In genomic region chr7:70720191-70720873, GRCh38 we compare ENCODE assay signal across 20 cellular contexts.
DNase-seq lines count a peak whose midpoint lies in the region; ATAC-seq, FAIRE-seq and TF ChIP-seq lines count a peak whose summit lies in the region.
"Had no signal": no experiment of that assay in that cellular context is flagged by ENCODE, and none has a peak within 500 bp of the region (broad histone marks: within the 10 kb centered on the region; RNA-seq: fewer than 3 reads in every experiment).

No MANE protein-coding gene starts in this region.

- H3K27ac ChIP-seq in CD4-positive, alpha-beta memory T cell (ENCODE audit: low read depth, low read length), result no peak overlapping the region
- no peak overlapping the region for H3K27ac ChIP-seq in K562 (ENCODE audit: extremely low read depth, low read depth, low read length)
- H3K27ac ChIP-seq: gastrocnemius medialis, KMS-11 had no signal

- no peaks in the 10 kb centered on the region for H3K27me3 ChIP-seq in CD4-positive, alpha-beta memory T cell (ENCODE audit: insufficient read depth, low read length)
- H3K27me3 ChIP-seq in K562 (ENCODE audit: control insufficient read depth in 2 of 2, insufficient read depth in 2 of 2, low read length in 2 of 2), result peaks cover 0 to 9% of the 10 kb centered on the region in 2 experiments; a peak in 1 of 5 replicates
- H3K27me3 ChIP-seq: gastrocnemius medialis, upper lobe of left lung had no signal

- H3K27me3 Mint-ChIP-seq in CD4-positive, alpha-beta memory T cell, result no peaks in the 10 kb centered on the region
- H3K27me3 Mint-ChIP-seq in natural killer cell treated with Interleukin-12 subunit alpha and Interleukin-12 subunit beta and Interleukin-15 and Interleukin-18, amount 100 ng/mL, for 72 hours, result no peaks in the 10 kb centered on the region
- peaks cover 40% of the 10 kb centered on the region for H3K27me3 Mint-ChIP-seq in progenitor cell of endocrine pancreas
- H3K27me3 Mint-ChIP-seq: activated B cell treated with CpG ODN at 0.5 μM for 24 hours; activated naive CD4-positive, alpha-beta T cell treated with anti-CD3 and anti-CD28 coated beads, Interleukin-2, amount 10 ng/mL, durations not matched to agents 7 days and 5 days had no signal

- peaks cover 0 to 8% (median 0%) of the 10 kb centered on the region in 8 donors for H3K9me3 Mint-ChIP-seq in CD4-positive, alpha-beta memory T cell
- H3K9me3 Mint-ChIP-seq in natural killer cell treated with Interleukin-12 subunit alpha and Interleukin-12 subunit beta and Interleukin-15 and Interleukin-18, amount 100 ng/mL, for 72 hours, result no peaks in the 10 kb centered on the region
- H3K9me3 Mint-ChIP-seq in progenitor cell of endocrine pancreas (ENCODE audit: low read depth), result no peaks in the 10 kb centered on the region
- H3K9me3 Mint-ChIP-seq: activated B cell treated with CpG ODN at 0.5 μM for 24 hours had no signal

- no TSS peak for BruUV-seq in K562 (replicated peaks; lab: Mats Ljungman, UMichigan)

- TF ChIP-seq CTCF in K562 (IDR thresholded peaks at IDR 0.05 in 2 of 3, conservative IDR thresholded peaks at IDR 0.05 in 1 of 3; ENCODE audit: insufficient read depth in 2 of 3, low read depth in 1 of 3, low read length in 3 of 3), result no peak
- no peak for TF ChIP-seq CTCF in progenitor cell of endocrine pancreas (IDR thresholded peaks at IDR 0.05; ENCODE audit: unreplicated experiment)

- no peak for TF ChIP-seq RAD21 in K562 (CRISPR knock-in tag; conservative IDR thresholded peaks at IDR 0.05 in 1 of 2, IDR thresholded peaks at IDR 0.05 in 1 of 2)

- no peak for DNase-seq in CD4-positive, alpha-beta memory T cell
- DNase-seq in GM12891 (ENCODE audit: insufficient read length, low spot score) (no peak), K562 (ENCODE audit: extremely low read depth in 1 of 4, low spot score in 3 of 4) (no peak), progenitor cell of endocrine pancreas (ENCODE audit: low spot score, unreplicated experiment) (no peak), head of caudate nucleus (no peak)
- DNase-seq in natural killer cell treated with Interleukin-12 subunit alpha and Interleukin-12 subunit beta and Interleukin-15 and Interleukin-18, amount 100 ng/mL, for 72 hours (ENCODE audit: low spot score), result no peak
- DNase-seq: activated B cell treated with CpG ODN at 0.5 μM for 24 hours; activated naive CD4-positive, alpha-beta T cell treated with anti-CD3 and anti-CD28 coated beads, Interleukin-2, amount 10 ng/mL, durations not matched to agents 7 days and 5 days; AML-193; DND-41; effector memory CD4-positive, alpha-beta T cell; gastrocnemius medialis; mammary epithelial cell; NCI-H187 treated with DMSO at 0.1 percent for 48 hours; RPMI8226; stimulated activated CD4-positive, alpha-beta T cell treated with anti-CD3 and anti-CD28 coated beads, Interleukin-4, amount 100 ng/mL, for 4 hours; upper lobe of left lung had no signal

- no peak overlapping the region for H3K9ac ChIP-seq in K562 (ENCODE audit: insufficient read depth in 1 of 2, low read depth in 2 of 2, low read length in 2 of 2)
- H3K9ac ChIP-seq: KMS-11 had no signal

- no peaks in the 10 kb centered on the region for H4K20me1 ChIP-seq in K562 (replicated peaks; ENCODE audit: control insufficient read depth, insufficient read depth, low read length)

- H3K4me3 ChIP-seq in CD4-positive, alpha-beta memory T cell (ENCODE audit: low read length in 2 of 2), result no peak overlapping the region
- no peak overlapping the region for H3K4me3 ChIP-seq in K562
- H3K4me3 ChIP-seq: gastrocnemius medialis, upper lobe of left lung had no signal

- no peaks in the 10 kb centered on the region for H3K79me2 ChIP-seq in K562 (ENCODE audit: control insufficient read depth, insufficient read depth, low read length)

- no peak overlapping the region for H2AFZ ChIP-seq in K562 (ENCODE audit: low read depth, low read length)

- ATAC-seq in K562, result no peak
- ATAC-seq in natural killer cell treated with Interleukin-12 subunit alpha and Interleukin-12 subunit beta and Interleukin-15 and Interleukin-18, amount 100 ng/mL, for 72 hours, result no peak
- ATAC-seq in GM18519 (IDR thresholded peaks at IDR 0.05; ENCODE audit: low FRiP score, unreplicated experiment), result no peak
- ATAC-seq: gastrocnemius medialis had no signal

- no peak for FAIRE-seq in GM12891 (lab: Jason Lieb, UNC)
- FAIRE-seq in K562 (lab: Jason Lieb, UNC), result no peak
- FAIRE-seq: GM12892 had no signal

- H3K4me3 Mint-ChIP-seq in CD4-positive, alpha-beta memory T cell, result peak overlapping the region; percentile 3 to 69 (median 56)
- peak overlapping the region; percentile 88 for H3K4me3 Mint-ChIP-seq in natural killer cell treated with Interleukin-12 subunit alpha and Interleukin-12 subunit beta and Interleukin-15 and Interleukin-18, amount 100 ng/mL, for 72 hours
- no peak overlapping the region for H3K4me3 Mint-ChIP-seq in progenitor cell of endocrine pancreas (ENCODE audit: low read depth)
- H3K4me3 Mint-ChIP-seq: activated B cell treated with CpG ODN at 0.5 μM for 24 hours; activated naive CD4-positive, alpha-beta T cell treated with anti-CD3 and anti-CD28 coated beads, Interleukin-2, amount 10 ng/mL, durations not matched to agents 7 days and 5 days had no signal

- TF ChIP-seq POLR2A in GM12891 (IDR thresholded peaks at IDR 0.05; ENCODE audit: low read depth, low read length), result no peak
- TF ChIP-seq POLR2A in K562 (conservative IDR thresholded peaks at IDR 0.05), result no peak

- no peak for TF ChIP-seq EP300 in K562 (IDR thresholded peaks at IDR 0.05; ENCODE audit: low read length)

- POLR2A ChIA-PET in CD4-positive, alpha-beta memory T cell (lab: Charles Lee; ENCODE audit: partially characterized antibody), result interaction anchor here (1.7 kb wide), 1 partner anchor 68 kb away, joined by 4 read pairs; no protein-coding TSS in a partner anchor
- POLR2A ChIA-PET in K562 (lab: Yijun Ruan, JAX), result interaction anchor here (0.5 kb wide), 1 partner anchor 1460 kb away, joined by 3 read pairs; no protein-coding TSS in a partner anchor

- H3K4me2 ChIP-seq in K562 (ENCODE audit: insufficient read depth, low read length), result no peak overlapping the region
- H3K4me2 ChIP-seq: KMS-11 had no signal

- 1% methylated on average over 7 of the region's 7 CpGs for WGBS in K562 (ENCODE audit: insufficient coverage, low coverage, missing lambda C conversion rate)

- H3K9me1 ChIP-seq in K562 (ENCODE audit: control insufficient read depth, insufficient read depth, low read length), result no peaks in the 10 kb centered on the region

- peaks cover 2 to 9% of the 10 kb centered on the region in 2 donors for H3K36me3 Mint-ChIP-seq in CD4-positive, alpha-beta memory T cell
- H3K36me3 Mint-ChIP-seq in natural killer cell treated with Interleukin-12 subunit alpha and Interleukin-12 subunit beta and Interleukin-15 and Interleukin-18, amount 100 ng/mL, for 72 hours, result peaks cover 4% of the 10 kb centered on the region
- peaks cover 8% of the 10 kb centered on the region for H3K36me3 Mint-ChIP-seq in progenitor cell of endocrine pancreas (ENCODE audit: insufficient read depth)
- H3K36me3 Mint-ChIP-seq: activated naive CD4-positive, alpha-beta T cell treated with anti-CD3 and anti-CD28 coated beads, Interleukin-2, amount 10 ng/mL, durations not matched to agents 7 days and 5 days had no signal

- H3K36me3 ChIP-seq in CD4-positive, alpha-beta memory T cell (ENCODE audit: insufficient read depth, low read length), result no peaks in the 10 kb centered on the region
- H3K36me3 ChIP-seq in K562 (ENCODE audit: control insufficient read depth, insufficient read depth, low read length), result no peaks in the 10 kb centered on the region
- H3K36me3 ChIP-seq: gastrocnemius medialis, upper lobe of left lung had no signal

- CTCF ChIA-PET in CD4-positive, alpha-beta memory T cell (lab: Charles Lee; ENCODE audit: partially characterized antibody), result interaction anchor here (1.0 to 1.1 kb wide), 3 partner anchors 10 to 55 kb away, joined by 3 to 5 read pairs (median 4); no protein-coding TSS in a partner anchor
- CTCF ChIA-PET in K562 (lab: Yijun Ruan, JAX; ENCODE audit: low intra/inter-chr PET ratio), result no interaction called here

- intact Hi-C loops in CD4-positive, alpha-beta memory T cell (cut with micrococcal nuclease), result loop anchor here (5.0 kb wide), 1 partner anchor 57 kb away; no protein-coding TSS in a partner anchor
- intact Hi-C loops in K562 (cut with micrococcal nuclease), result no loop called here
- intact Hi-C loops in head of caudate nucleus (cut with DNase I), result no loop called here

- no peaks in the 10 kb centered on the region for H3K9me3 ChIP-seq in CD4-positive, alpha-beta memory T cell (ENCODE audit: control insufficient read depth in 1 of 2, low read length in 2 of 2)
- H3K9me3 ChIP-seq in K562 (replicated peaks; ENCODE audit: control insufficient read depth, insufficient read depth, low read depth, low read length), result no peaks in the 10 kb centered on the region
- H3K9me3 ChIP-seq: gastrocnemius medialis, upper lobe of left lung had no signal

- H3K4me1 Mint-ChIP-seq in CD4-positive, alpha-beta memory T cell, result peaks cover 24 to 61% (median 38%) of the 10 kb centered on the region in 4 donors
- H3K4me1 Mint-ChIP-seq in natural killer cell treated with Interleukin-12 subunit alpha and Interleukin-12 subunit beta and Interleukin-15 and Interleukin-18, amount 100 ng/mL, for 72 hours (ENCODE audit: low read depth in 2 of 2), result peaks cover 58 to 59% of the 10 kb centered on the region in 2 donors
- H3K4me1 Mint-ChIP-seq in progenitor cell of endocrine pancreas (ENCODE audit: low read depth), result peaks cover 32% of the 10 kb centered on the region
- H3K4me1 Mint-ChIP-seq: activated naive CD4-positive, alpha-beta T cell treated with anti-CD3 and anti-CD28 coated beads, Interleukin-2, amount 10 ng/mL, durations not matched to agents 7 days and 5 days had no signal

- H3K4me1 ChIP-seq in CD4-positive, alpha-beta memory T cell (ENCODE audit: insufficient read depth, low read length), result peaks cover 10% of the 10 kb centered on the region
- H3K4me1 ChIP-seq in K562 (replicated peaks in 1 of 2; ENCODE audit: control insufficient read depth in 2 of 2, insufficient read depth in 2 of 2, low read length in 2 of 2), result no peaks in the 10 kb centered on the region

- peak overlapping the region; percentile 33 to 83 (median 71) for H3K27ac Mint-ChIP-seq in CD4-positive, alpha-beta memory T cell
- H3K27ac Mint-ChIP-seq in natural killer cell treated with Interleukin-12 subunit alpha and Interleukin-12 subunit beta and Interleukin-15 and Interleukin-18, amount 100 ng/mL, for 72 hours, result peak overlapping the region; percentile 77 to 91
- no peak overlapping the region for H3K27ac Mint-ChIP-seq in progenitor cell of endocrine pancreas
- H3K27ac Mint-ChIP-seq: activated B cell treated with CpG ODN at 0.5 μM for 24 hours; activated naive CD4-positive, alpha-beta T cell treated with anti-CD3 and anti-CD28 coated beads, Interleukin-2, amount 10 ng/mL, durations not matched to agents 7 days and 5 days had no signal

- in situ Hi-C loops in K562 (cut with MboI), result no loop called here

TF ChIP-seq in GM12891, 5 proteins besides CTCF, POLR2A, EP300 and RAD21 (continues in another document):
- TF ChIP-seq SPI1 (IDR thresholded peaks at IDR 0.05; ENCODE audit: low read depth, low read length), result peak; percentile 56; the same call in 1 of the 2 replicates
- TF ChIP-seq POLR2AphosphoS5 (IDR thresholded peaks at IDR 0.05; ENCODE audit: low read depth, low read length), result no peak
